In genomic region chr15:39574416-39574815, GRCh38 we compare ENCODE assay signal across 26 cellular contexts. TPM values are rescaled to one million over a fixed set of nuclear protein-coding genes. Genes with fewer than 3 reads are reported as not detected.
DNase-seq lines count a peak whose midpoint lies in the region; ATAC-seq and TF ChIP-seq lines count a peak whose summit lies in the region.
"Had no signal": no experiment of that assay in that cellular context is flagged by ENCODE, and none has a peak within 500 bp of the region (broad histone marks: within the 10 kb centered on the region; RNA-seq: fewer than 3 reads in every experiment).

No MANE protein-coding gene starts in this region.

- in situ Hi-C loops in mammary epithelial cell (cut with MboI; ENCODE audit: low sequenced_read_pairs in 2 of 2) = no loop called here

- intact Hi-C loops in mammary epithelial cell (cut with micrococcal nuclease) = loop anchor here (10.0 kb wide), 1 partner anchor 130 kb away; no protein-coding TSS in a partner anchor
- intact Hi-C loops in uterus (cut with DNase I; ENCODE audit: low total_unique reads) = no loop called here

- H3K9ac ChIP-seq in mammary epithelial cell (ENCODE audit: insufficient read depth, low read length) = no peak overlapping the region
- H3K9ac ChIP-seq: KMS-11 had no signal

- H3K9me3 ChIP-seq in mammary epithelial cell (replicated peaks; ENCODE audit: insufficient read depth, low read length) (no peaks in the 10 kb centered on the region), uterus (no peaks in the 10 kb centered on the region)
- H3K9me3 ChIP-seq: HAP-1, heart right ventricle, right lobe of liver had no signal

- peaks cover 1% of the 10 kb centered on the region; the same call in 1 of the 2 replicates for H3K27me3 Mint-ChIP-seq in HFFc6 (ENCODE audit: insufficient read depth)

- no peaks in the 10 kb centered on the region for H3K9me3 Mint-ChIP-seq in HFFc6
- H3K9me3 Mint-ChIP-seq: activated CD4-positive, alpha-beta memory T cell treated with anti-CD3 and anti-CD28 coated beads, Interleukin-2, amount 10 ng/mL, durations not matched to agents 7 days and 5 days; activated T-helper 17 cell treated with anti-CD3 and anti-CD28 coated beads, Interleukin-2, amount 50 U/mL, for 72 hours; CD4-positive, alpha-beta memory T cell; stimulated activated naive B cell treated with anti-CD40 and anti-IgM and Interleukin-4, amounts not matched to agents 10 μg/mL and 1 μg/mL and 100 μg/mL, for 72 hours had no signal

- H3K27me3 ChIP-seq in mammary epithelial cell (ENCODE audit: insufficient read depth, low read length) (no peaks in the 10 kb centered on the region), uterus (no peaks in the 10 kb centered on the region)
- H3K27me3 ChIP-seq: heart right ventricle, right lobe of liver had no signal

- peak; percentile 8 for DNase-seq in HFFc6
- peak; percentile 54 for DNase-seq in mammary epithelial cell
- DNase-seq in fibroblast of villous mesenchyme (ENCODE audit: low read depth) = peak; percentile 42
- no peak for DNase-seq in uterus
- DNase-seq in NCI-H146 treated with DMSO at 0.1 percent for 48 hours (lab: John Stamatoyannopoulos, UW; ENCODE audit: unreplicated experiment) = no peak
- DNase-seq: activated CD4-positive, alpha-beta memory T cell treated with anti-CD3 and anti-CD28 coated beads, Interleukin-2, amount 10 ng/mL, durations not matched to agents 7 days and 5 days; activated CD4-positive, CD25-positive, alpha-beta regulatory T cell treated with anti-CD3 and anti-CD28 coated beads, Interleukin-2, amount 50 U/mL, for 72 hours; CD4-positive, alpha-beta memory T cell; cerebellar nuclear complex; dorsolateral prefrontal cortex; heart right ventricle; kidney glomerular epithelial cell; NCI-H1436; NCI-H2107; NCI-H446; NCI-H774; right lobe of liver; stimulated activated naive B cell treated with anti-CD40 and anti-IgM and Interleukin-4, amounts not matched to agents 10 μg/mL and 1 μg/mL and 100 μg/mL, for 72 hours had no signal

- no peak for ATAC-seq in HG03045 (IDR thresholded peaks at IDR 0.05; ENCODE audit: unreplicated experiment)
- no peak for ATAC-seq in HG03039 (IDR thresholded peaks at IDR 0.05; ENCODE audit: unreplicated experiment)
- ATAC-seq: activated T-helper 17 cell treated with anti-CD3 and anti-CD28 coated beads, Interleukin-2, amount 50 U/mL, for 72 hours; heart right ventricle; right lobe of liver; stimulated activated naive B cell treated with anti-CD40 and anti-IgM and Interleukin-4, amounts not matched to agents 10 μg/mL and 1 μg/mL and 100 μg/mL, for 72 hours had no signal

- H3K4me3 Mint-ChIP-seq in HFFc6 = no peak overlapping the region
- H3K4me3 Mint-ChIP-seq: activated CD4-positive, alpha-beta memory T cell treated with anti-CD3 and anti-CD28 coated beads, Interleukin-2, amount 10 ng/mL, durations not matched to agents 7 days and 5 days; activated naive CD8-positive, alpha-beta T cell; activated T-helper 17 cell treated with anti-CD3 and anti-CD28 coated beads, Interleukin-2, amount 50 U/mL, for 72 hours; CD4-positive, alpha-beta memory T cell; neural crest cell; stimulated activated naive B cell treated with anti-CD40 and anti-IgM and Interleukin-4, amounts not matched to agents 10 μg/mL and 1 μg/mL and 100 μg/mL, for 72 hours had no signal

- no peaks in the 10 kb centered on the region for H4K20me1 ChIP-seq in mammary epithelial cell (ENCODE audit: insufficient read depth, low read length)

- H3K4me2 ChIP-seq in mammary epithelial cell (ENCODE audit: insufficient read depth, low read depth, low read length) = no peak overlapping the region
- H3K4me2 ChIP-seq: KMS-11 had no signal

- no peaks in the 10 kb centered on the region for H3K79me2 ChIP-seq in mammary epithelial cell (ENCODE audit: insufficient read depth, low read length)

- no peak overlapping the region for H3K27ac ChIP-seq in mammary epithelial cell (ENCODE audit: insufficient read depth, low read depth, low read length)
- peak overlapping the region; percentile 76 to 81 for H3K27ac ChIP-seq in uterus
- H3K27ac ChIP-seq: dorsolateral prefrontal cortex, heart right ventricle, KMS-11, right lobe of liver had no signal

- no peak overlapping the region for H2AFZ ChIP-seq in mammary epithelial cell (ENCODE audit: low read depth, low read length)

- CTCF ChIA-PET in mammary epithelial cell (lab: Charles Lee; ENCODE audit: low non-redundant PET) = no interaction called here

- TF ChIP-seq POLR2A in uterus (IDR thresholded peaks at IDR 0.05) = no peak

- H3K4me1 ChIP-seq in mammary epithelial cell (ENCODE audit: insufficient read depth, low read length) = peaks cover 11% of the 10 kb centered on the region
- peaks cover 5 to 6% of the 10 kb centered on the region in 2 donors for H3K4me1 ChIP-seq in uterus
- H3K4me1 ChIP-seq: HAP-1, right lobe of liver had no signal

- no peak for TF ChIP-seq CTCF in HFFc6 (IDR thresholded peaks at IDR 0.05)
- TF ChIP-seq CTCF in mammary epithelial cell (conservative IDR thresholded peaks at IDR 0.05 in 1 of 2, IDR thresholded peaks at IDR 0.05 in 1 of 2; ENCODE audit: extremely low read depth in 1 of 2, insufficient read depth in 1 of 2, low read depth in 1 of 2, low read length in 2 of 2) = no peak
- no peak for TF ChIP-seq CTCF in fibroblast of villous mesenchyme (IDR thresholded peaks at IDR 0.05; ENCODE audit: insufficient read depth, low read depth, low read length)
- TF ChIP-seq CTCF in uterus (IDR thresholded peaks at IDR 0.05) = no peak

- peaks cover 39% of the 10 kb centered on the region for H3K4me1 Mint-ChIP-seq in HFFc6 (ENCODE audit: low read depth)
- H3K4me1 Mint-ChIP-seq: activated CD4-positive, alpha-beta memory T cell treated with anti-CD3 and anti-CD28 coated beads, Interleukin-2, amount 10 ng/mL, durations not matched to agents 7 days and 5 days; activated T-helper 17 cell treated with anti-CD3 and anti-CD28 coated beads, Interleukin-2, amount 50 U/mL, for 72 hours; stimulated activated naive B cell treated with anti-CD40 and anti-IgM and Interleukin-4, amounts not matched to agents 10 μg/mL and 1 μg/mL and 100 μg/mL, for 72 hours had no signal

- dilution Hi-C loops in mammary epithelial cell (cut with HindIII; ENCODE audit: low sequenced_read_pairs) = loop anchor here (5.0 kb wide), 4 partner anchors 67 to 757 kb away; no protein-coding TSS in a partner anchor

- 97% methylated on average over 2 of the region's 2 CpGs for WGBS in mammary epithelial cell (ENCODE audit: low coverage, missing lambda C conversion rate)

- no TSS peak for BruUV-seq in mammary epithelial cell (replicated peaks; lab: Mats Ljungman, UMichigan)

- H3K36me3 ChIP-seq in mammary epithelial cell (ENCODE audit: insufficient read depth, low read length) (no peaks in the 10 kb centered on the region), uterus (no peaks in the 10 kb centered on the region)
- H3K36me3 ChIP-seq: HAP-1, heart right ventricle, right lobe of liver had no signal

- H3K4me3 ChIP-seq in mammary epithelial cell (replicated peaks in 1 of 3; ENCODE audit: insufficient read depth in 1 of 3, low read depth in 2 of 3, low read length in 3 of 3) (no peak overlapping the region), fibroblast of villous mesenchyme (ENCODE audit: low read depth, low read length) (no peak overlapping the region), uterus (no peak overlapping the region)
- H3K4me3 ChIP-seq: dorsolateral prefrontal cortex, HAP-1, heart right ventricle, lung, right lobe of liver had no signal

- peak overlapping the region; percentile 60; the same call in 1 of the 2 replicates for H3K27ac Mint-ChIP-seq in HFFc6
- H3K27ac Mint-ChIP-seq: activated CD4-positive, alpha-beta memory T cell treated with anti-CD3 and anti-CD28 coated beads, Interleukin-2, amount 10 ng/mL, durations not matched to agents 7 days and 5 days; activated naive CD8-positive, alpha-beta T cell; activated T-helper 17 cell treated with anti-CD3 and anti-CD28 coated beads, Interleukin-2, amount 50 U/mL, for 72 hours; CD4-positive, alpha-beta memory T cell; stimulated activated naive B cell treated with anti-CD40 and anti-IgM and Interleukin-4, amounts not matched to agents 10 μg/mL and 1 μg/mL and 100 μg/mL, for 72 hours had no signal

- H3K36me3 Mint-ChIP-seq in HFFc6 (ENCODE audit: low read depth) = peaks cover 9% of the 10 kb centered on the region; the same call in 1 of the 2 replicates
- H3K36me3 Mint-ChIP-seq: activated naive CD8-positive, alpha-beta T cell; CD4-positive, alpha-beta memory T cell; stimulated activated naive B cell treated with anti-CD40 and anti-IgM and Interleukin-4, amounts not matched to agents 10 μg/mL and 1 μg/mL and 100 μg/mL, for 72 hours had no signal

RNA-seq across cellular contexts. Expression of gene THBS1, which starts 6.5 kb away (rescaled TPM):
- 1,000 to 10,000 TPM; 7,606 to 9,130 (median 7,816) TPM for total RNA-seq in HFFc6 (2021; fragmentation: NEBNext Ultra II Directional; extraction: Animal tissue kit (Norgen Biotek cat#: 25700))
- over 10,000 TPM in 1 of 2 donors, 1,000 to 10,000 TPM in 1; 3,517 to 11,760 TPM for total RNA-seq in mammary epithelial cell
- 909 TPM for polyA plus RNA-seq in mammary epithelial cell
- polyA minus RNA-seq in mammary epithelial cell = 7,367 TPM
- total RNA-seq in fibroblast of villous mesenchyme = 7,420 and 8,241 TPM in 2 replicates
- 100 to 1,000 TPM; 119 to 341 (median 210) TPM for total RNA-seq in uterus

Comparison
In these comparisons a context has a peak if more than half of its experiments do, and no peak if none do; other contexts are left out.
1. DNase-seq: peak in HFFc6 (single experiment), mammary epithelial cell (single experiment) and fibroblast of villous mesenchyme (single experiment); none in uterus (0 of 2) and NCI-H146 treated with DMSO at 0.1 percent for 48 hours (single experiment).
2. RNA of gene THBS1, which starts 6.5 kb away (total RNA-seq): 3,517 to 11,760 TPM in mammary epithelial cell, 7,606 to 9,130 TPM in HFFc6 and 7,420 to 8,241 TPM in fibroblast of villous mesenchyme; 119 to 341 TPM in uterus; every median in the first group is over 10 times any median in the second.